13 cellular contexts compared by ENCODE assay signal in genomic region chr2:142100139-142100873, GRCh38.
"Had no signal": no experiment of that assay in that cellular context is flagged by ENCODE, and none has a peak within 500 bp of the region (broad histone marks: within the 10 kb centered on the region; RNA-seq: fewer than 3 reads in every experiment).

No MANE protein-coding gene starts in this region.

- H3K4me3 Mint-ChIP-seq: activated naive CD8-positive, alpha-beta T cell treated with anti-CD3 and anti-CD28 coated beads, Interleukin-2, amount 50 U/mL, for 24 hours; activated T-helper 17 cell treated with anti-CD3 and anti-CD28 coated beads, Interleukin-2, amount 50 U/mL, for 72 hours; effector memory CD8-positive, alpha-beta T cell; naive B cell; stimulated activated effector memory CD8-positive, alpha-beta T cell treated with anti-CD3 and anti-CD28 coated beads, Interleukin-12 subunit alpha, Interleukin-12 subunit beta, amount 100 ng/mL, for 72 hours had no signal

- DNase-seq: activated CD4-positive, alpha-beta T cell treated with anti-CD3 and anti-CD28 coated beads for 1 hour; activated CD4-positive, alpha-beta T cell treated with anti-CD3 and anti-CD28 coated beads, Interleukin-2, amount 50 U/mL, for 48 hours; activated naive CD4-positive, alpha-beta T cell treated with Interleukin-2 at 50 U/mL for 16 hours; activated naive CD8-positive, alpha-beta T cell treated with anti-CD3 and anti-CD28 coated beads, Interleukin-2, amount 50 U/mL, for 24 hours; dermis blood vessel endothelial cell; effector memory CD8-positive, alpha-beta T cell; islet precursor cell; naive B cell; stimulated activated CD4-positive, alpha-beta T cell treated with anti-CD3 and anti-CD28 coated beads, Interleukin-12 subunit alpha, Interleukin-12 subunit beta, amount 100 ng/mL, for 4 hours; stimulated activated CD4-positive, alpha-beta T cell treated with anti-CD3 and anti-CD28 coated beads, Interleukin-2, amount 100 ng/mL, for 24 hours had no signal

- H3K36me3 Mint-ChIP-seq: naive B cell; stimulated activated effector memory CD8-positive, alpha-beta T cell treated with anti-CD3 and anti-CD28 coated beads, Interleukin-12 subunit alpha, Interleukin-12 subunit beta, amount 100 ng/mL, for 72 hours had no signal

- H3K4me1 Mint-ChIP-seq: activated naive CD8-positive, alpha-beta T cell treated with anti-CD3 and anti-CD28 coated beads, Interleukin-2, amount 50 U/mL, for 24 hours; activated T-helper 17 cell treated with anti-CD3 and anti-CD28 coated beads, Interleukin-2, amount 50 U/mL, for 72 hours; naive B cell; stimulated activated effector memory CD8-positive, alpha-beta T cell treated with anti-CD3 and anti-CD28 coated beads, Interleukin-12 subunit alpha, Interleukin-12 subunit beta, amount 100 ng/mL, for 72 hours had no signal

- ATAC-seq: activated naive CD8-positive, alpha-beta T cell treated with anti-CD3 and anti-CD28 coated beads, Interleukin-2, amount 50 U/mL, for 24 hours; activated T-helper 17 cell treated with anti-CD3 and anti-CD28 coated beads, Interleukin-2, amount 50 U/mL, for 72 hours; effector memory CD8-positive, alpha-beta T cell; left lobe of liver; stimulated activated effector memory CD8-positive, alpha-beta T cell treated with anti-CD3 and anti-CD28 coated beads, Interleukin-12 subunit alpha, Interleukin-12 subunit beta, amount 100 ng/mL, for 72 hours had no signal

- H3K27ac Mint-ChIP-seq: activated naive CD8-positive, alpha-beta T cell treated with anti-CD3 and anti-CD28 coated beads, Interleukin-2, amount 50 U/mL, for 24 hours; activated T-helper 17 cell treated with anti-CD3 and anti-CD28 coated beads, Interleukin-2, amount 50 U/mL, for 72 hours; effector memory CD8-positive, alpha-beta T cell; naive B cell; stimulated activated effector memory CD8-positive, alpha-beta T cell treated with anti-CD3 and anti-CD28 coated beads, Interleukin-12 subunit alpha, Interleukin-12 subunit beta, amount 100 ng/mL, for 72 hours had no signal

- H3K27me3 Mint-ChIP-seq: activated naive CD8-positive, alpha-beta T cell treated with anti-CD3 and anti-CD28 coated beads, Interleukin-2, amount 50 U/mL, for 24 hours; activated T-helper 17 cell treated with anti-CD3 and anti-CD28 coated beads, Interleukin-2, amount 50 U/mL, for 72 hours; effector memory CD8-positive, alpha-beta T cell; naive B cell had no signal

- H3K9me3 Mint-ChIP-seq: activated naive CD8-positive, alpha-beta T cell treated with anti-CD3 and anti-CD28 coated beads, Interleukin-2, amount 50 U/mL, for 24 hours had no signal
